8 cellular contexts compared by ENCODE assay signal in the genomic region with DNA sequence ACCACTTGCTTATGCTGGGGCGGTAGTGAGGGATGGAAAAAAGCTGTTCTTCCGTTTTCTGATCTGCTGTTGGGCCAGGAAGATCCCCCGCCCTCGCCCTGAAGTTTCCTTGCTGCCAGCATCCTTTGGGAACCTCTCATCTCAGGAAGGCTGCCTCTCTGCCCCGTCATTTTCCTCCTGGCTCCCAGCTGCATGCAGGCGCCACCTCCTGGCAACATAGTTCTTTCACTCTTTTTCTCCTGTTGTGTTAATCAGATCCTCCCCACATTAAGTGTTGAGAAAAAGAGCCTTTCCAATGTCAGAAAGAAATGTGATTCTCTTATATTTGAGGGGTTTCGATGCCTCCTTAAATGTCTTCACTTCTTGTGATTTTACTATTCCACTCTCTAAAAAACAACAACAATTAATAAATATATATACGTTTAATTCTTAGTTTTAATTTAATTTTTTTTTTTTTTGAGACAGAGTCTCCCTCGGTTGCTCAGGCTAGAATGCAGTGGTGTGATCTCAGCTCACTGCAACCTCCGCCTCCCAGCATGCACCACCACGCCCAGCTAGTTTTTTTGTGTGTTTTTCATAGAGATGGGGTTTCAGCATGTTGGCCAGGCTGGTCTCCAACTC.
DNase-seq lines count a peak whose midpoint lies in the region; ATAC-seq and TF ChIP-seq lines count a peak whose summit lies in the region.

No MANE protein-coding gene starts in this region.

- no peak overlapping the region for H3K4me3 ChIP-seq in DND-41 (ENCODE audit: low read depth in 1 of 2, low read length in 2 of 2)
- H3K4me3 ChIP-seq in WERI-Rb-1 (ENCODE audit: low read depth, low read length): no peak overlapping the region

- no peaks in the 10 kb centered on the region for H3K4me1 ChIP-seq in DND-41 (ENCODE audit: insufficient read depth, low read length)

- no peak overlapping the region for H3K9ac ChIP-seq in DND-41 (ENCODE audit: low read depth, low read length)

- H3K27me3 ChIP-seq in DND-41 (ENCODE audit: insufficient read depth, low read length, poor library complexity): no peaks in the 10 kb centered on the region
- H3K27me3 ChIP-seq in WERI-Rb-1 (ENCODE audit: insufficient read depth, low read depth, severe bottlenecking): no peaks in the 10 kb centered on the region

- 0 out of 2 replicates have a peak, but pooled peaks cover 3% of the 10 kb centered on the region for H4K20me1 ChIP-seq in DND-41 (ENCODE audit: insufficient read depth, low read length)

- H3K36me3 ChIP-seq in DND-41 (ENCODE audit: insufficient read depth, low read length): 0 out of 2 replicates have a peak, but pooled peaks cover 5% of the 10 kb centered on the region
- no peaks in the 10 kb centered on the region; the same call in 1 of the 2 replicates for H3K36me3 ChIP-seq in WERI-Rb-1

- H3K27ac ChIP-seq in DND-41 (ENCODE audit: low read length) (no peak overlapping the region), WERI-Rb-1 (no peak overlapping the region)

- H3K9me3 ChIP-seq in DND-41 (ENCODE audit: insufficient read depth, low read length, severe bottlenecking) (no peaks in the 10 kb centered on the region), WERI-Rb-1 (ENCODE audit: severe bottlenecking) (no peaks in the 10 kb centered on the region)

- H3K79me2 ChIP-seq in DND-41 (ENCODE audit: insufficient read depth, low read length): no peaks in the 10 kb centered on the region; the same call in 1 of the 2 replicates

- no peak overlapping the region for H3K4me2 ChIP-seq in DND-41 (ENCODE audit: insufficient read depth, low read length)

- ATAC-seq in DND-41 (ENCODE audit: insufficient read depth, low read depth) (peak; percentile 81; the same call in 2 of the 3 replicates), HG02642 (IDR thresholded peaks at IDR 0.05; ENCODE audit: poor library complexity, unreplicated experiment) (peak; percentile 60), HG03442 (IDR thresholded peaks at IDR 0.05; ENCODE audit: unreplicated experiment) (no peak)

- peak; percentile 63 for DNase-seq in DND-41
- DNase-seq in NCI-H2171 treated with DMSO at 0.1 percent for 48 hours (lab: John Stamatoyannopoulos, UW): peak; percentile 82
- peak; percentile 83 for DNase-seq in WERI-Rb-1
- DNase-seq in cerebellar cortex (ENCODE audit: low spot score): peak; percentile 88
- peak; percentile 92 for DNase-seq in left kidney (ENCODE audit: low read depth, low spot score)
- DNase-seq in stimulated activated CD4-positive, alpha-beta T cell treated with anti-CD3 and anti-CD28 coated beads, Interleukin-4, amount 100 ng/mL, for 24 hours: peak; percentile 67

- peak; percentile 76 for TF ChIP-seq CTCF in DND-41 (IDR thresholded peaks at IDR 0.05; ENCODE audit: borderline replicate concordance, extremely low read depth, low read length, poor library complexity, severe bottlenecking)
- peak; percentile 81 for TF ChIP-seq CTCF in WERI-Rb-1 (IDR thresholded peaks at IDR 0.05; ENCODE audit: low read depth, low read length)

- H2AFZ ChIP-seq in DND-41 (ENCODE audit: low read depth, low read length): no peak overlapping the region
